In genomic region chr5:60672693-60673264, GRCh38 we compare ENCODE assay signal across 20 cellular contexts. TPM values are rescaled to one million over a fixed set of nuclear protein-coding genes. Genes with fewer than 3 reads are reported as not detected.
DNase-seq lines count a peak whose midpoint lies in the region; FAIRE-seq and TF ChIP-seq lines count a peak whose summit lies in the region.
"Had no signal": no experiment of that assay in that cellular context is flagged by ENCODE, and none has a peak within 500 bp of the region (broad histone marks: within the 10 kb centered on the region; RNA-seq: fewer than 3 reads in every experiment).

No MANE protein-coding gene starts in this region.

- H3K36me3 Mint-ChIP-seq in neural progenitor cell, result peaks cover 3% of the 10 kb centered on the region

- 29% methylated on average over 3 of the region's 3 CpGs for WGBS in liver
- WGBS in stomach, 5 donors, result 37 to 61% (median 41%) methylated on average over 3 of the region's 3 CpGs
- 67 to 88% methylated on average over 3 of the region's 3 CpGs for WGBS in esophagus squamous epithelium, 2 donors
- 92 to 97% (median 95%) methylated on average over 3 of the region's 3 CpGs for WGBS in spleen, 5 donors

- H3K4me3 Mint-ChIP-seq in neural progenitor cell, result no peak overlapping the region
- H3K4me3 Mint-ChIP-seq: neural crest cell had no signal

- H3K4me1 ChIP-seq in liver (ENCODE audit: control insufficient read depth in 4 of 4, insufficient read depth in 4 of 4, low read length in 3 of 4) (peaks cover 3 to 21% (median 13%) of the 10 kb centered on the region in 4 donors), stomach (peaks cover 0 to 36% (median 14%) of the 10 kb centered on the region in 4 donors), esophagus squamous epithelium (peaks cover 0 to 4% (median 0%) of the 10 kb centered on the region in 3 donors), neural progenitor cell (peaks cover 3% of the 10 kb centered on the region), spleen (peaks cover 0 to 4% (median 0%) of the 10 kb centered on the region in 6 donors)
- H3K4me1 ChIP-seq: gastrocnemius medialis, HAP-1 had no signal

- no peak overlapping the region for H3K27ac Mint-ChIP-seq in neural progenitor cell

- H3K27me3 Mint-ChIP-seq in neural progenitor cell (ENCODE audit: insufficient read depth, low read depth), result no peaks in the 10 kb centered on the region

- H3K9ac ChIP-seq in liver (ENCODE audit: low read depth in 1 of 2, low read length in 2 of 2) (no peak overlapping the region), neural progenitor cell (no peak overlapping the region)

- H3K9me3 Mint-ChIP-seq in neural progenitor cell, result no peaks in the 10 kb centered on the region
- H3K9me3 Mint-ChIP-seq: neural crest cell had no signal

- H3K27ac ChIP-seq in liver (ENCODE audit: low read depth in 1 of 2, low read length in 2 of 2), result no peak overlapping the region
- H3K27ac ChIP-seq in stomach, result peak overlapping the region in 3 of 5 donors; percentile 14 to 39 (median 17)
- H3K27ac ChIP-seq in esophagus squamous epithelium, result no peak overlapping the region
- no peak overlapping the region for H3K27ac ChIP-seq in neural progenitor cell
- no peak overlapping the region for H3K27ac ChIP-seq in spleen
- H3K27ac ChIP-seq: gastrocnemius medialis, HL-60 had no signal

- H3K9me3 ChIP-seq in liver (ENCODE audit: control insufficient read depth in 4 of 4, low read length in 3 of 4) (no peaks in the 10 kb centered on the region), stomach (no peaks in the 10 kb centered on the region), esophagus squamous epithelium (no peaks in the 10 kb centered on the region), neural progenitor cell (ENCODE audit: low read depth) (no peaks in the 10 kb centered on the region), spleen (no peaks in the 10 kb centered on the region)
- H3K9me3 ChIP-seq: gastrocnemius medialis, HAP-1 had no signal

- DNase-seq in HT-29 (ENCODE audit: low spot score), result peak; percentile 60
- no peak for DNase-seq in bronchial epithelial cell (ENCODE audit: low read depth)
- peak; percentile 34 for DNase-seq in stomach
- no peak for DNase-seq in esophagus squamous epithelium (lab: John Stamatoyannopoulos, UW)
- no peak for DNase-seq in neural progenitor cell (ENCODE audit: low spot score)
- DNase-seq in spleen, result no peak
- DNase-seq: ACHN; activated CD4-positive, alpha-beta T cell treated with anti-CD3 and anti-CD28 coated beads, Interleukin-2, amount 50 U/mL, for 48 hours; DND-41; effector CD4-positive, alpha-beta T cell; gastrocnemius medialis; hypothalamus; NCI-H1436; NCI-H2107; NCI-H446 treated with DMSO at 0.1 percent for 48 hours; T1000 had no signal

- peaks cover 65% of the 10 kb centered on the region for H4K20me1 ChIP-seq in neural progenitor cell (ENCODE audit: low read depth)

- no peak overlapping the region for H3K4me2 ChIP-seq in neural progenitor cell

- H3K36me3 ChIP-seq in bronchial epithelial cell (ENCODE audit: control insufficient read depth, insufficient read depth, low read length) (no peaks in the 10 kb centered on the region), liver (ENCODE audit: control insufficient read depth in 4 of 4, insufficient read depth in 3 of 4, low read depth in 1 of 4, low read length in 3 of 4) (no peaks in the 10 kb centered on the region), stomach (no peaks in the 10 kb centered on the region), esophagus squamous epithelium (no peaks in the 10 kb centered on the region), neural progenitor cell (no peaks in the 10 kb centered on the region), spleen (no peaks in the 10 kb centered on the region)
- H3K36me3 ChIP-seq: gastrocnemius medialis, HAP-1 had no signal

- no peak for TF ChIP-seq RAD21 in liver (IDR thresholded peaks at IDR 0.05)

- H2AFZ ChIP-seq in neural progenitor cell (replicated peaks), result no peak overlapping the region

- H3K4me3 ChIP-seq in bronchial epithelial cell (ENCODE audit: low read depth, low read length) (no peak overlapping the region), liver (ENCODE audit: low read depth in 1 of 3, low read length in 3 of 3) (no peak overlapping the region), stomach (no peak overlapping the region), esophagus squamous epithelium (no peak overlapping the region), neural progenitor cell (no peak overlapping the region), spleen (no peak overlapping the region)
- H3K4me3 ChIP-seq: gastrocnemius medialis, HAP-1 had no signal

- peak; percentile 43 for FAIRE-seq in bronchial epithelial cell (lab: Jason Lieb, UNC)

- no peaks in the 10 kb centered on the region for H3K4me1 Mint-ChIP-seq in neural progenitor cell

- TF ChIP-seq CTCF in bronchial epithelial cell (IDR thresholded peaks at IDR 0.05; ENCODE audit: insufficient read depth, low read length, severe bottlenecking) (no peak), liver (IDR thresholded peaks at IDR 0.05; ENCODE audit: low read depth, low read length, missing input control) (no peak), stomach (IDR thresholded peaks at IDR 0.05) (no peak), esophagus squamous epithelium (IDR thresholded peaks at IDR 0.05) (no peak), neural progenitor cell (IDR thresholded peaks at IDR 0.05) (no peak), spleen (IDR thresholded peaks at IDR 0.05 in 8 of 11, conservative IDR thresholded peaks at IDR 0.05 in 3 of 11) (no peak)

- H3K27me3 ChIP-seq in bronchial epithelial cell (ENCODE audit: control insufficient read depth, insufficient read depth, low read length) (no peaks in the 10 kb centered on the region), liver (ENCODE audit: control insufficient read depth in 4 of 4, insufficient read depth in 4 of 4, low read length in 3 of 4) (no peaks in the 10 kb centered on the region), stomach (no peaks in the 10 kb centered on the region), esophagus squamous epithelium (no peaks in the 10 kb centered on the region), neural progenitor cell (no peaks in the 10 kb centered on the region), spleen (replicated peaks in 1 of 7) (no peaks in the 10 kb centered on the region)
- H3K27me3 ChIP-seq: gastrocnemius medialis had no signal

- no peak for TF ChIP-seq EP300 in stomach (IDR thresholded peaks at IDR 0.05)

- peaks cover 98% of the 10 kb centered on the region for H3K79me2 ChIP-seq in neural progenitor cell (ENCODE audit: low read depth)

- no peak for TF ChIP-seq POLR2A in stomach (IDR thresholded peaks at IDR 0.05)
- no peak for TF ChIP-seq POLR2A in esophagus squamous epithelium (IDR thresholded peaks at IDR 0.05)
- no peak for TF ChIP-seq POLR2A in spleen (IDR thresholded peaks at IDR 0.05)

- intact Hi-C loops in stomach (cut with DNase I; ENCODE audit: low total_unique reads), result no loop called here
- intact Hi-C loops in esophagus squamous epithelium (cut with DNase I), result loop anchor here (10.0 kb wide), 1 partner anchor 858 kb away; no protein-coding TSS in a partner anchor
- intact Hi-C loops in spleen (cut with DNase I; ENCODE audit: low total_unique reads), result loop anchor here (5.0 kb wide), 1 partner anchor 860 kb away; no protein-coding TSS in a partner anchor

- peaks cover 5% of the 10 kb centered on the region for H3F3A ChIP-seq in neural progenitor cell (ENCODE audit: low read depth)

TF ChIP-seq in liver, 16 proteins besides CTCF, POLR2A, EP300 and RAD21:
- TF ChIP-seq MAX (IDR thresholded peaks at IDR 0.05), result peak; percentile 64
- peak; percentile 52 to 75 for TF ChIP-seq RXRA (IDR thresholded peaks at IDR 0.05)
- peak; percentile 54 to 64 for TF ChIP-seq HNF4A (conservative IDR thresholded peaks at IDR 0.05)
- TF ChIP-seq YY1 (IDR thresholded peaks at IDR 0.05), result no peak
- peak; percentile 85 for TF ChIP-seq NR2F2 (IDR thresholded peaks at IDR 0.05)
- peak; percentile 58 for TF ChIP-seq SP1 (IDR thresholded peaks at IDR 0.05)
- TF ChIP-seq FOXA1 (IDR thresholded peaks at IDR 0.05), result peak; percentile 20
- no peak for TF ChIP-seq ATF3 (IDR thresholded peaks at IDR 0.05)
- TF ChIP-seq FOXA2 (IDR thresholded peaks at IDR 0.05), result peak; percentile 74

RNA-seq across cellular contexts. Expression of gene DEPDC1B, which starts 27.2 kb away (rescaled TPM):
- total RNA-seq in HT-29 (2014; rRNA removed; shearing (Covaris generic)), result 18.4 and 20.5 TPM in 2 replicates
- total RNA-seq in bronchial epithelial cell, result 2.1 and 3.2 TPM in 2 replicates
- total RNA-seq in liver, result 10 to 100 TPM in 1 of 2 donors, under 1 TPM in 1; 0.17 to 26.3 TPM
- under 1 TPM; 0.48 to 0.56 TPM for polyA plus RNA-seq in liver
- 10 to 100 TPM in 1 of 5 donors, 1 to 10 TPM in 2, under 1 TPM in 1, not detected in 1; 0.14 to 40.6 (median 4.3) TPM for total RNA-seq in stomach
- 1 to 10 TPM; 1.7 to 2.3 (median 1.9) TPM for polyA plus RNA-seq in stomach
- total RNA-seq in esophagus squamous epithelium, result 10 to 100 TPM in 1 of 4 donors, 1 to 10 TPM in 3; 1.9 to 10.3 (median 5.3) TPM
- 108 and 142 TPM in 2 replicates for total RNA-seq in neural progenitor cell (ENCODE audit: low replicate concordance)
- total RNA-seq in spleen, result 1 to 10 TPM; 1.1 to 5.6 (median 2.6) TPM
- polyA plus RNA-seq in spleen, result 1 to 10 TPM in 2 of 3 donors, under 1 TPM in 1; 0.63 to 4.0 (median 1.4) TPM

Comparison
In these comparisons a context has a peak if more than half of its experiments do, and no peak if none do; other contexts are left out.
1. DNase-seq: peak in HT-29 (single experiment) and stomach (single experiment); none in bronchial epithelial cell (single experiment), esophagus squamous epithelium (single experiment), neural progenitor cell (single experiment) and spleen (single experiment).
2. H3K27ac ChIP-seq: peak in stomach (3 of 5); none in liver (0 of 2), esophagus squamous epithelium (0 of 4), neural progenitor cell (single experiment) and spleen (0 of 8).